ENCODE assay signal across 25 cellular contexts in genomic region chr16:27928542-27928941, GRCh38.
DNase-seq lines count a peak whose midpoint lies in the region; ATAC-seq and TF ChIP-seq lines count a peak whose summit lies in the region.
"Had no signal": no experiment of that assay in that cellular context is flagged by ENCODE, and none has a peak within 500 bp of the region (broad histone marks: within the 10 kb centered on the region; RNA-seq: fewer than 3 reads in every experiment).

No MANE protein-coding gene starts in this region.

- H3K36me3 Mint-ChIP-seq in chondrocyte (ENCODE audit: low read depth), result no peaks in the 10 kb centered on the region
- no peaks in the 10 kb centered on the region for H3K36me3 Mint-ChIP-seq in type B pancreatic cell
- H3K36me3 Mint-ChIP-seq: CD4-positive, CD25-positive, alpha-beta regulatory T cell had no signal

- peaks cover 0 to 14% (median 0%) of the 10 kb centered on the region in 12 donors for H3K9me3 ChIP-seq in heart left ventricle
- H3K9me3 ChIP-seq: SK-N-SH had no signal

- DNase-seq in cardiac septum (ENCODE audit: low spot score) (peak; percentile 51), heart left ventricle (no peak), NCI-H524 treated with DMSO at 0.1 percent for 48 hours (lab: John Stamatoyannopoulos, UW) (peak; percentile 75), chondrocyte (ENCODE audit: low spot score) (peak; percentile 46), type B pancreatic cell (ENCODE audit: extremely low spot score, unreplicated experiment) (no peak), NCI-H1694 treated with DMSO at 0.1 percent for 48 hours (lab: John Stamatoyannopoulos, UW) (no peak), DMS 273 (lab: John Stamatoyannopoulos, UW; ENCODE audit: unreplicated experiment) (no peak)
- DNase-seq: 8988T; CD4-positive, CD25-positive, alpha-beta regulatory T cell; GDM1; Kasumi-1; MV-4-11; NCI-H1105; NCI-H1436 treated with DMSO at 0.1 percent for 48 hours; NCI-H1930; NCI-H2107; NCI-H446 treated with DMSO at 0.1 percent for 48 hours; NCI-H748 treated with DMSO at 0.1 percent for 48 hours; NK-92 treated with Interleukin-12 subunit alpha and Interleukin-12 subunit beta, amount 100 ng/mL, for 24 hours; PC-3; SK-N-SH; SW 1271 had no signal

- ATAC-seq in heart left ventricle, result no peak
- ATAC-seq in HG02840 (IDR thresholded peaks at IDR 0.05; ENCODE audit: low FRiP score, unreplicated experiment), result no peak
- ATAC-seq: HCT116, K562, PC-3 had no signal

- H3K27me3 Mint-ChIP-seq in chondrocyte (ENCODE audit: low read depth), result peaks cover 40% of the 10 kb centered on the region
- H3K27me3 Mint-ChIP-seq in type B pancreatic cell, result peaks cover 23% of the 10 kb centered on the region
- H3K27me3 Mint-ChIP-seq: CD4-positive, CD25-positive, alpha-beta regulatory T cell had no signal

- no peak for TF ChIP-seq CTCF in heart left ventricle (IDR thresholded peaks at IDR 0.05)
- no peak for TF ChIP-seq CTCF in chondrocyte (IDR thresholded peaks at IDR 0.05)
- no peak for TF ChIP-seq CTCF in type B pancreatic cell (conservative IDR thresholded peaks at IDR 0.05)

- H3K9me3 Mint-ChIP-seq in chondrocyte (ENCODE audit: low read depth) (peaks cover 9% of the 10 kb centered on the region), type B pancreatic cell (no peaks in the 10 kb centered on the region)

- 32 to 37% (median 34%) methylated on average over 6 of the region's 6 CpGs for whole genome bisulfite sequencing in heart left ventricle, 4 donors

- no peak overlapping the region for H3K27ac ChIP-seq in heart left ventricle

- no peaks in the 10 kb centered on the region for H3K4me1 Mint-ChIP-seq in chondrocyte (ENCODE audit: low read depth)
- peaks cover 5% of the 10 kb centered on the region for H3K4me1 Mint-ChIP-seq in type B pancreatic cell (ENCODE audit: unreplicated experiment)
- H3K4me1 Mint-ChIP-seq: CD4-positive, CD25-positive, alpha-beta regulatory T cell had no signal

- H3K27me3 ChIP-seq in heart left ventricle, result peaks cover 0 to 35% (median 0%) of the 10 kb centered on the region in 9 donors

- no peaks in the 10 kb centered on the region for H3K4me1 ChIP-seq in heart left ventricle

- H3K36me3 ChIP-seq in heart left ventricle, result no peaks in the 10 kb centered on the region

- TF ChIP-seq POLR2A in heart left ventricle (IDR thresholded peaks at IDR 0.05), result no peak

- intact Hi-C loops in cardiac septum (cut with DNase I) (no loop called here), heart left ventricle (cut with DNase I) (no loop called here)

- H3K27ac Mint-ChIP-seq in chondrocyte (ENCODE audit: unreplicated experiment) (no peak overlapping the region), type B pancreatic cell (peak overlapping the region; percentile 53)

- no peak overlapping the region for H3K4me3 Mint-ChIP-seq in chondrocyte (ENCODE audit: unreplicated experiment)
- no peak overlapping the region for H3K4me3 Mint-ChIP-seq in type B pancreatic cell
- H3K4me3 Mint-ChIP-seq: CD4-positive, CD25-positive, alpha-beta regulatory T cell had no signal

- H3K4me3 ChIP-seq in heart left ventricle, result no peak overlapping the region
- H3K4me3 ChIP-seq: K562 had no signal

Comparison
In these comparisons a context has a peak if more than half of its experiments do, and no peak if none do; other contexts are left out.
1. DNase-seq: peak in cardiac septum (single experiment), NCI-H524 treated with DMSO at 0.1 percent for 48 hours (single experiment) and chondrocyte (single experiment); none in heart left ventricle (0 of 5), type B pancreatic cell (single experiment), NCI-H1694 treated with DMSO at 0.1 percent for 48 hours (single experiment) and DMS 273 (single experiment).